Comparison of ENCODE assay signal across 1 cellular context in genomic region chr20:32483351-32484220, GRCh38.
A peak's percentile ranks its signal among the peaks of the same experiment; 100 is the strongest.
TF ChIP-seq lines count a peak whose summit lies in the region.

No MANE protein-coding gene starts in this region.

TF ChIP-seq in WTC11, 78 proteins besides CTCF, POLR2A, EP300 and RAD21 (continued from another document):
- TF ChIP-seq ZNF425 (CRISPR knock-in tag; conservative IDR thresholded peaks at IDR 0.05) (no peak), ZBTB43 (CRISPR knock-in tag; IDR thresholded peaks at IDR 0.05) (no peak), AR (CRISPR knock-in tag; IDR thresholded peaks at IDR 0.05) (no peak), GABPB1 (CRISPR knock-in tag; IDR thresholded peaks at IDR 0.05) (0 out of 2 replicates have a peak, but pooled peaks have one; percentile 45), TEAD1 (CRISPR knock-in tag; IDR thresholded peaks at IDR 0.05) (no peak)
